Comparison of ENCODE assay signal across 21 cellular contexts in the genomic region with DNA sequence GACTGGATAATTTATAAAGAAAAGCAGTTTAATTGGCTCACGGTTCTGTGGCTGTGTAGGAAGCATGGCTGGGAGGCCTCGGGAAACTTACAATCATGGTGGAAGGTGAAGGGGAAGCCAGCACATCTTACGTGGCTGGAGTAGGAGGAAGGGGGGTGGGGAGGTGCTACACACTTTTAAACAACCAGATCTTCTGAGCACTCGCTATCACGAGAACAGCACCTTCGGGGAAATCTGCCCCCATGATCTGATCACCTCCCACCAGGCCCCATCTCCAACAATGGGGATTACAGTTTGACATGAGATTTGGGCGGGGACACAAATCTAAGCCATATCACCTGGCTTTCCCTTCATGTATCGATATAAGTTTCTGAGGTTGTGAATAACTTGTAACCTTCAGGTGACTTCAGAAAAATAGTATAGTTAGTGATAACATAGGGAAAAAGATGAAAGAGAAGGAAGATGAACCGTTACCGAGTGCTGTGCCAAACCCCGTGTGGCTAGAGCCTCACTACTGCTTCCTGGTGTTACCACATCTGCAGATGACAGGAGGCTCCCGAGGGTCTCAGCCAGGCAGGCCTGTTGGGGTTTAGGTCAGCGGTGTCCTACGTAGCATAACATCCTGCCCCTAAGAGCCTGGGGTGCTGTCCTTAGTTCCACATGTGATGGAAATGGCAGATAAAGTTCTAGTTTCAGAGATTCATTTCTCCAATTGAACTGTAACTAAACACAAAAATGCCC.
A peak's percentile ranks its signal among the peaks of the same experiment; 100 is the strongest.
DNase-seq lines count a peak whose midpoint lies in the region; ATAC-seq and TF ChIP-seq lines count a peak whose summit lies in the region.
"Had no signal": no experiment of that assay in that cellular context is flagged by ENCODE, and none has a peak within 500 bp of the region (broad histone marks: within the 10 kb centered on the region; RNA-seq: fewer than 3 reads in every experiment).

No MANE protein-coding gene starts in this region.

- peaks cover 15% of the 10 kb centered on the region for H3K36me3 ChIP-seq in CD8-positive, alpha-beta T cell (ENCODE audit: insufficient read depth, low read length)
- H3K36me3 ChIP-seq in transverse colon: peaks cover 0 to 28% (median 8%) of the 10 kb centered on the region in 4 donors

- H3K4me3 ChIP-seq in CD8-positive, alpha-beta T cell (ENCODE audit: low read depth, low read length): no peak overlapping the region
- no peak overlapping the region for H3K4me3 ChIP-seq in transverse colon
- H3K4me3 ChIP-seq: ascending aorta, coronary artery, GM23338, SK-N-MC had no signal

- no peak for DNase-seq in T-helper 2 cell treated with Interferon-gamma antibody and Interleukin-4, amounts not matched to agents 5 μg/mL and 100 μg/mL, for 36 hours (ENCODE audit: low spot score)
- DNase-seq in T-helper 2 cell: no peak
- DNase-seq in CD8-positive, alpha-beta T cell: no peak
- DNase-seq in natural killer cell: no peak
- no peak for DNase-seq in transverse colon
- DNase-seq: mammary epithelial cell; NCI-H2081; NCI-H69; OCI-M1; stimulated activated CD4-positive, alpha-beta T cell treated with anti-CD3 and anti-CD28 coated beads, Interleukin-2, amount 100 ng/mL, for 48 hours; WERI-Rb-1 had no signal

- H3K27ac ChIP-seq in CD8-positive, alpha-beta T cell (ENCODE audit: low read depth, low read length): no peak overlapping the region
- no peak overlapping the region for H3K27ac ChIP-seq in transverse colon
- H3K27ac ChIP-seq: ascending aorta, coronary artery, neutrophil, SK-N-MC, WERI-Rb-1 had no signal

- 86 to 88% methylated on average over 11 to 14 of the region's 14 CpGs for WGBS in transverse colon (ENCODE audit: low coverage in 1 of 2), 2 donors

- H3K36me3 Mint-ChIP-seq in T-helper 2 cell treated with Interferon-gamma antibody and Interleukin-4, amounts not matched to agents 5 μg/mL and 100 μg/mL, for 36 hours (ENCODE audit: low read depth): peaks cover 38% of the 10 kb centered on the region
- H3K36me3 Mint-ChIP-seq in CD8-positive, alpha-beta T cell: peaks cover 58% of the 10 kb centered on the region
- H3K36me3 Mint-ChIP-seq in activated naive CD8-positive, alpha-beta T cell: peaks cover 12% of the 10 kb centered on the region
- H3K36me3 Mint-ChIP-seq in natural killer cell: peaks cover 7% of the 10 kb centered on the region

- no peak overlapping the region for H3K4me3 Mint-ChIP-seq in T-helper 2 cell treated with Interferon-gamma antibody and Interleukin-4, amounts not matched to agents 5 μg/mL and 100 μg/mL, for 36 hours
- H3K4me3 Mint-ChIP-seq in CD8-positive, alpha-beta T cell: no peak overlapping the region
- peak overlapping the region; percentile 20 for H3K4me3 Mint-ChIP-seq in activated naive CD8-positive, alpha-beta T cell
- no peak overlapping the region for H3K4me3 Mint-ChIP-seq in natural killer cell
- H3K4me3 Mint-ChIP-seq: CD14-positive monocyte, GM23338, type B pancreatic cell had no signal

- H3K9me3 Mint-ChIP-seq in T-helper 2 cell treated with Interferon-gamma antibody and Interleukin-4, amounts not matched to agents 5 μg/mL and 100 μg/mL, for 36 hours: no peaks in the 10 kb centered on the region
- H3K9me3 Mint-ChIP-seq in CD8-positive, alpha-beta T cell: no peaks in the 10 kb centered on the region
- no peaks in the 10 kb centered on the region for H3K9me3 Mint-ChIP-seq in activated naive CD8-positive, alpha-beta T cell (ENCODE audit: low read depth)
- H3K9me3 Mint-ChIP-seq in natural killer cell: no peaks in the 10 kb centered on the region
- H3K9me3 Mint-ChIP-seq: GM23338, type B pancreatic cell had no signal

- H3K27me3 ChIP-seq in CD8-positive, alpha-beta T cell (ENCODE audit: insufficient read depth, low read length): no peaks in the 10 kb centered on the region
- no peaks in the 10 kb centered on the region for H3K27me3 ChIP-seq in transverse colon
- H3K27me3 ChIP-seq: ascending aorta, neutrophil had no signal

- no peaks in the 10 kb centered on the region for H3K9me3 ChIP-seq in CD8-positive, alpha-beta T cell (ENCODE audit: low read length)
- H3K9me3 ChIP-seq in transverse colon: no peaks in the 10 kb centered on the region
- H3K9me3 ChIP-seq: ascending aorta, neutrophil had no signal

- H3K4me1 ChIP-seq in CD8-positive, alpha-beta T cell (ENCODE audit: insufficient read depth, low read length): peaks cover 20% of the 10 kb centered on the region
- no peaks in the 10 kb centered on the region for H3K4me1 ChIP-seq in transverse colon
- H3K4me1 ChIP-seq: ascending aorta had no signal

- peak overlapping the region; percentile 81 for H3K27ac Mint-ChIP-seq in T-helper 2 cell treated with Interferon-gamma antibody and Interleukin-4, amounts not matched to agents 5 μg/mL and 100 μg/mL, for 36 hours
- H3K27ac Mint-ChIP-seq in CD8-positive, alpha-beta T cell: peak overlapping the region; percentile 58
- H3K27ac Mint-ChIP-seq in activated naive CD8-positive, alpha-beta T cell: peak overlapping the region; percentile 46
- peak overlapping the region; percentile 64 to 79 for H3K27ac Mint-ChIP-seq in natural killer cell

- H3K27me3 Mint-ChIP-seq in T-helper 2 cell treated with Interferon-gamma antibody and Interleukin-4, amounts not matched to agents 5 μg/mL and 100 μg/mL, for 36 hours (ENCODE audit: low read depth): no peaks in the 10 kb centered on the region
- H3K27me3 Mint-ChIP-seq in CD8-positive, alpha-beta T cell (ENCODE audit: low read depth): no peaks in the 10 kb centered on the region
- H3K27me3 Mint-ChIP-seq in activated naive CD8-positive, alpha-beta T cell: no peaks in the 10 kb centered on the region
- H3K27me3 Mint-ChIP-seq in natural killer cell (ENCODE audit: low read depth in 2 of 2): no peaks in the 10 kb centered on the region
- H3K27me3 Mint-ChIP-seq: type B pancreatic cell had no signal

- ATAC-seq in CD8-positive, alpha-beta T cell: no peak
- ATAC-seq in natural killer cell (no peak), HG02852 (IDR thresholded peaks at IDR 0.05; ENCODE audit: unreplicated experiment) (no peak), HG03196 (IDR thresholded peaks at IDR 0.05; ENCODE audit: unreplicated experiment) (no peak)
- ATAC-seq: GM23338 had no signal

- no peak for TF ChIP-seq POLR2A in transverse colon (IDR thresholded peaks at IDR 0.05)

- POLR2A ChIA-PET in CD8-positive, alpha-beta T cell (lab: Charles Lee): no interaction called here

- peaks cover 18% of the 10 kb centered on the region for H3K4me1 Mint-ChIP-seq in T-helper 2 cell treated with Interferon-gamma antibody and Interleukin-4, amounts not matched to agents 5 μg/mL and 100 μg/mL, for 36 hours (ENCODE audit: low read depth)
- H3K4me1 Mint-ChIP-seq in CD8-positive, alpha-beta T cell (ENCODE audit: low read depth): peaks cover 19% of the 10 kb centered on the region
- H3K4me1 Mint-ChIP-seq in activated naive CD8-positive, alpha-beta T cell (ENCODE audit: low read depth): peaks cover 24% of the 10 kb centered on the region
- peaks cover 18 to 19% of the 10 kb centered on the region in 2 donors for H3K4me1 Mint-ChIP-seq in natural killer cell
- H3K4me1 Mint-ChIP-seq: CD14-positive monocyte, GM23338 had no signal

- no peak for TF ChIP-seq EP300 in transverse colon (IDR thresholded peaks at IDR 0.05; ENCODE audit: low read depth)

- in situ Hi-C loops in transverse colon (cut with MboI; ENCODE audit: low pct_ligation_motif_present in 1 of 4, low pct_unique_long_range_greater_than_20kb in 1 of 4, low sequenced_read_pairs in 3 of 4): no loop called here

- CTCF ChIA-PET in CD8-positive, alpha-beta T cell (lab: Charles Lee): no interaction called here

- intact Hi-C loops in CD8-positive, alpha-beta T cell (cut with DNase I, micrococcal nuclease): no loop called here
- intact Hi-C loops in natural killer cell (cut with micrococcal nuclease) (no loop called here), transverse colon (cut with DNase I; ENCODE audit: low total_unique reads) (no loop called here)

- no peak for TF ChIP-seq CTCF in CD8-positive, alpha-beta T cell (IDR thresholded peaks at IDR 0.05)
- TF ChIP-seq CTCF in natural killer cell (IDR thresholded peaks at IDR 0.05) (no peak), transverse colon (IDR thresholded peaks at IDR 0.05) (no peak)
